In the genomic region with DNA sequence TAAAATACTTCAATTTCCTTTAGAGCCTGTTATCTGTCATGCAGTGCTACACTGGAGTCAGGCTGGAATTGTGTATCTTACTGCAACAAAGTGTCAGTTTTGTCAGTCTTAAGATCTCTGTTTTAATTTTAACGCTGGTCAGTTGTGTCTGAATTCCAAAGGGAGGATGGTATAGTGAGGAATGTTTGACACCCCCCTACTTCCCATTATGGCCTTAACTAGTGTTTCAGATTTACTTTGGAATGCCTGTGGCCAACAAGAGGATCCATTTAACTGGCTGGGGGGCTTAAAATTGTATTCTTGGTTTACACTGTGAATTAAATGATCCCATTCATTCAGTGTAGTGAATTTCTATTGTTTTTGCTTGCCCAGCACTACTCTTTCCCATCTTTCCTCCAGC, we compare ENCODE assay signal across 24 cellular contexts.
"Had no signal": no experiment of that assay in that cellular context is flagged by ENCODE, and none has a peak within 500 bp of the region (broad histone marks: within the 10 kb centered on the region; RNA-seq: fewer than 3 reads in every experiment).

No MANE protein-coding gene starts in this region.

- H3K27ac Mint-ChIP-seq: activated CD4-positive, alpha-beta T cell treated with anti-CD3 and anti-CD28 coated beads, Interleukin-2, amount 10 ng/mL, durations not matched to agents 7 days and 5 days; activated CD8-positive, alpha-beta memory T cell treated with anti-CD3 and anti-CD28 coated beads, Interleukin-2, amount 10 ng/mL, durations not matched to agents 7 days and 5 days; activated CD8-positive, alpha-beta T cell treated with anti-CD3 and anti-CD28 coated beads for 36 hours; activated naive CD4-positive, alpha-beta T cell treated with anti-CD3 and anti-CD28 coated beads, Interleukin-2, amount 10 ng/mL, durations not matched to agents 7 days and 5 days; brain; dendritic cell treated with granulocyte-macrophage colony-stimulating factor and Interleukin-4, amounts not matched to agents 40 ng/mL and 50 ng/mL, for 4 days; naive thymus-derived CD8-positive, alpha-beta T cell; stimulated activated naive B cell treated with anti-CD40 and anti-IgM and Interleukin-4, amounts not matched to agents 10 μg/mL and 1 μg/mL and 100 μg/mL, for 72 hours had no signal

- H3K27me3 Mint-ChIP-seq: activated CD4-positive, alpha-beta T cell treated with anti-CD3 and anti-CD28 coated beads, Interleukin-2, amount 10 ng/mL, durations not matched to agents 7 days and 5 days; activated CD8-positive, alpha-beta memory T cell treated with anti-CD3 and anti-CD28 coated beads, Interleukin-2, amount 10 ng/mL, durations not matched to agents 7 days and 5 days; activated CD8-positive, alpha-beta T cell treated with anti-CD3 and anti-CD28 coated beads for 36 hours; activated naive CD4-positive, alpha-beta T cell treated with anti-CD3 and anti-CD28 coated beads, Interleukin-2, amount 10 ng/mL, durations not matched to agents 7 days and 5 days; dendritic cell treated with granulocyte-macrophage colony-stimulating factor and Interleukin-4, amounts not matched to agents 40 ng/mL and 50 ng/mL, for 4 days had no signal

- H3K9me3 Mint-ChIP-seq: activated CD4-positive, alpha-beta T cell treated with anti-CD3 and anti-CD28 coated beads, Interleukin-2, amount 10 ng/mL, durations not matched to agents 7 days and 5 days; activated CD8-positive, alpha-beta T cell treated with anti-CD3 and anti-CD28 coated beads for 36 hours; activated naive CD4-positive, alpha-beta T cell treated with anti-CD3 and anti-CD28 coated beads, Interleukin-2, amount 10 ng/mL, durations not matched to agents 7 days and 5 days; brain; dendritic cell treated with granulocyte-macrophage colony-stimulating factor and Interleukin-4, amounts not matched to agents 40 ng/mL and 50 ng/mL, for 4 days; stimulated activated naive B cell treated with anti-CD40 and anti-IgM and Interleukin-4, amounts not matched to agents 10 μg/mL and 1 μg/mL and 100 μg/mL, for 72 hours had no signal

- DNase-seq: activated CD4-positive, alpha-beta T cell treated with anti-CD3 and anti-CD28 coated beads, Interleukin-2, amount 10 ng/mL, durations not matched to agents 7 days and 5 days; activated CD4-positive, CD25-positive, alpha-beta regulatory T cell treated with anti-CD3 and anti-CD28 coated beads, Interleukin-2, amount 50 U/mL, for 72 hours; activated CD8-positive, alpha-beta memory T cell treated with anti-CD3 and anti-CD28 coated beads, Interleukin-2, amount 10 ng/mL, durations not matched to agents 7 days and 5 days; activated CD8-positive, alpha-beta T cell treated with anti-CD3 and anti-CD28 coated beads for 36 hours; activated effector memory CD4-positive, alpha-beta T cell treated with anti-CD3 and anti-CD28 coated beads, Interleukin-2, amount 50 U/mL, for 16 hours; activated naive CD4-positive, alpha-beta T cell treated with anti-CD3 and anti-CD28 coated beads, Interleukin-2, amount 10 ng/mL, durations not matched to agents 7 days and 5 days; activated T-cell treated with anti-CD3 and anti-CD28 coated beads for 4 hours; effector CD8-positive, alpha-beta T cell; erythroblast; foreskin fibroblast; left ventricle myocardium superior; naive thymus-derived CD8-positive, alpha-beta T cell; stimulated activated CD4-positive, alpha-beta T cell treated with anti-CD3 and anti-CD28 coated beads, Interleukin-2, amount 100 ng/mL, for 48 hours; stimulated activated CD8-positive, alpha-beta memory T cell treated with anti-CD3 and anti-CD28 coated beads, Interleukin-4, amount 100 ng/mL, for 48 hours; stimulated activated naive B cell treated with anti-CD40 and anti-IgM and Interleukin-4, amounts not matched to agents 10 μg/mL and 1 μg/mL and 100 μg/mL, for 72 hours; T-helper 1 cell; trophoblast cell; uterus; WERI-Rb-1 had no signal

- H3K36me3 ChIP-seq: uterus, WERI-Rb-1 had no signal

- H3K4me3 Mint-ChIP-seq: activated CD4-positive, alpha-beta T cell treated with anti-CD3 and anti-CD28 coated beads, Interleukin-2, amount 10 ng/mL, durations not matched to agents 7 days and 5 days; activated CD8-positive, alpha-beta memory T cell treated with anti-CD3 and anti-CD28 coated beads, Interleukin-2, amount 10 ng/mL, durations not matched to agents 7 days and 5 days; activated CD8-positive, alpha-beta T cell treated with anti-CD3 and anti-CD28 coated beads for 36 hours; activated naive CD4-positive, alpha-beta T cell treated with anti-CD3 and anti-CD28 coated beads, Interleukin-2, amount 10 ng/mL, durations not matched to agents 7 days and 5 days; brain; dendritic cell treated with granulocyte-macrophage colony-stimulating factor and Interleukin-4, amounts not matched to agents 40 ng/mL and 50 ng/mL, for 4 days; naive thymus-derived CD8-positive, alpha-beta T cell; stimulated activated naive B cell treated with anti-CD40 and anti-IgM and Interleukin-4, amounts not matched to agents 10 μg/mL and 1 μg/mL and 100 μg/mL, for 72 hours had no signal

- H3K4me1 Mint-ChIP-seq: activated CD4-positive, alpha-beta T cell treated with anti-CD3 and anti-CD28 coated beads, Interleukin-2, amount 10 ng/mL, durations not matched to agents 7 days and 5 days; activated CD8-positive, alpha-beta memory T cell treated with anti-CD3 and anti-CD28 coated beads, Interleukin-2, amount 10 ng/mL, durations not matched to agents 7 days and 5 days; activated naive CD4-positive, alpha-beta T cell treated with anti-CD3 and anti-CD28 coated beads, Interleukin-2, amount 10 ng/mL, durations not matched to agents 7 days and 5 days; brain; naive thymus-derived CD8-positive, alpha-beta T cell; stimulated activated naive B cell treated with anti-CD40 and anti-IgM and Interleukin-4, amounts not matched to agents 10 μg/mL and 1 μg/mL and 100 μg/mL, for 72 hours had no signal

- H3K9me3 ChIP-seq: uterus had no signal

- H3K4me3 ChIP-seq: uterus had no signal

- H3K9ac ChIP-seq: parathyroid adenoma had no signal

- ATAC-seq: activated CD8-positive, alpha-beta memory T cell treated with anti-CD3 and anti-CD28 coated beads, Interleukin-2, amount 10 ng/mL, durations not matched to agents 7 days and 5 days; activated CD8-positive, alpha-beta T cell treated with anti-CD3 and anti-CD28 coated beads for 36 hours; left ventricle myocardium superior; naive thymus-derived CD8-positive, alpha-beta T cell; sciatic nerve; stimulated activated naive B cell treated with anti-CD40 and anti-IgM and Interleukin-4, amounts not matched to agents 10 μg/mL and 1 μg/mL and 100 μg/mL, for 72 hours had no signal

- H3K27me3 ChIP-seq: uterus had no signal

- H3K27ac ChIP-seq: parathyroid adenoma, uterus, WERI-Rb-1 had no signal

- H3K36me3 Mint-ChIP-seq: activated CD8-positive, alpha-beta memory T cell treated with anti-CD3 and anti-CD28 coated beads, Interleukin-2, amount 10 ng/mL, durations not matched to agents 7 days and 5 days; activated naive CD4-positive, alpha-beta T cell treated with anti-CD3 and anti-CD28 coated beads, Interleukin-2, amount 10 ng/mL, durations not matched to agents 7 days and 5 days; brain; naive thymus-derived CD8-positive, alpha-beta T cell; stimulated activated naive B cell treated with anti-CD40 and anti-IgM and Interleukin-4, amounts not matched to agents 10 μg/mL and 1 μg/mL and 100 μg/mL, for 72 hours had no signal

- FAIRE-seq: TTC549 had no signal

- H2AFZ ChIP-seq: parathyroid adenoma had no signal

- H3K4me1 ChIP-seq: parathyroid adenoma, uterus had no signal

- H3K79me2 ChIP-seq: parathyroid adenoma had no signal
